In the genomic region with DNA sequence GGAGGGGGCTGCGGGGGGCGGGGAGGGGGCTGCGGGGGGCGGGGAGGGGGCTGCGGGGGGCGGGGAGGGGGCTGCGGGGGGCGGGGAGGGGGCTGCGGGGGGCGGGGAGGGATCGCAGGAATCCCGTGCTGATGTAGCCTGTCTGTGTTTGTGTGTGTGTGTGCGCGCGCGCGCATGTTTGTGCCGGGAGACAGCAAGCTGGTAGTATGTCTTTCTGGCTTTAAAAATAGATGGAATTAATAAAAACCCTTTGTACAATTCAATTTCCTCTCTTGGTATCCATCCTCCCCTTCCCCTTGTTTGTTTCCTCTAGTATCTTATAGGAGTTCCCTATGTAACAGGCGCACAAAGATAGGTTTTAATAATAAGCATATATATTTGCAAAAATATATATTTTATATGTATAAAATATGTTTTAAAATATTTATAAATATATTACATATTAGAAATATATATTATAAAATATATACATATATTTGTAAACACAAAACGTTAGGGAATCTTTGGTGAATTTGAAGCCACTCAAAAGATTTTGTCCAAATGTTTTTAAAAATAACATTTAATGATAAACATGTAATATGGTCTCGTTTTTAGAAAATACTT, we compare ENCODE assay signal across 8 cellular contexts. TPM values are rescaled to one million over a fixed set of nuclear protein-coding genes. Genes with fewer than 3 reads are reported as not detected.
DNase-seq lines count a peak whose midpoint lies in the region; ATAC-seq, FAIRE-seq and TF ChIP-seq lines count a peak whose summit lies in the region.

No MANE protein-coding gene starts in this region.

- peak; percentile 83 for FAIRE-seq in colon (lab: Jason Lieb, UNC)

- peak overlapping the region; percentile 65 for H3K4me3 ChIP-seq in lower lobe of right lung

- no peaks in the 10 kb centered on the region for H3K27me3 ChIP-seq in lower lobe of right lung (ENCODE audit: low read depth)

- TF ChIP-seq CTCF in 22Rv1 (IDR thresholded peaks at IDR 0.05) (no peak), lower lobe of right lung (IDR thresholded peaks at IDR 0.05) (no peak)

- H3K4me1 ChIP-seq in lower lobe of right lung, result no peaks in the 10 kb centered on the region

- H3K36me3 ChIP-seq in lower lobe of right lung, result no peaks in the 10 kb centered on the region

- DNase-seq in M059J (ENCODE audit: low read depth) (peak; percentile 30), lower lobe of right lung (peak; percentile 60), middle frontal gyrus (ENCODE audit: extremely low spot score, low spot score) (no peak)

- H3K27ac ChIP-seq in 22Rv1, result peak overlapping the region; percentile 90
- peak overlapping the region; percentile 84 for H3K27ac ChIP-seq in lower lobe of right lung

- intact Hi-C loops in lower lobe of right lung (cut with DNase I), result no loop called here

- H3K9me3 ChIP-seq in lower lobe of right lung, result no peaks in the 10 kb centered on the region

- no peak for ATAC-seq in lower lobe of right lung
- ATAC-seq in HG02798 (IDR thresholded peaks at IDR 0.05; ENCODE audit: poor library complexity, unreplicated experiment), result no peak
- ATAC-seq in GM19328 (IDR thresholded peaks at IDR 0.05; ENCODE audit: unreplicated experiment), result no peak
- ATAC-seq in GM18858 (IDR thresholded peaks at IDR 0.05; ENCODE audit: unreplicated experiment), result no peak

RNA-seq across cellular contexts. Expression of gene ARHGAP24, which starts 0.8 kb away (rescaled TPM):
- total RNA-seq in M059J (2014; rRNA removed; shearing (Covaris generic)), result 7.9 and 14.2 TPM in 2 replicates
- total RNA-seq in lower lobe of right lung, result 28.7 TPM
